Comparison of ENCODE assay signal across 24 cellular contexts in the genomic region with DNA sequence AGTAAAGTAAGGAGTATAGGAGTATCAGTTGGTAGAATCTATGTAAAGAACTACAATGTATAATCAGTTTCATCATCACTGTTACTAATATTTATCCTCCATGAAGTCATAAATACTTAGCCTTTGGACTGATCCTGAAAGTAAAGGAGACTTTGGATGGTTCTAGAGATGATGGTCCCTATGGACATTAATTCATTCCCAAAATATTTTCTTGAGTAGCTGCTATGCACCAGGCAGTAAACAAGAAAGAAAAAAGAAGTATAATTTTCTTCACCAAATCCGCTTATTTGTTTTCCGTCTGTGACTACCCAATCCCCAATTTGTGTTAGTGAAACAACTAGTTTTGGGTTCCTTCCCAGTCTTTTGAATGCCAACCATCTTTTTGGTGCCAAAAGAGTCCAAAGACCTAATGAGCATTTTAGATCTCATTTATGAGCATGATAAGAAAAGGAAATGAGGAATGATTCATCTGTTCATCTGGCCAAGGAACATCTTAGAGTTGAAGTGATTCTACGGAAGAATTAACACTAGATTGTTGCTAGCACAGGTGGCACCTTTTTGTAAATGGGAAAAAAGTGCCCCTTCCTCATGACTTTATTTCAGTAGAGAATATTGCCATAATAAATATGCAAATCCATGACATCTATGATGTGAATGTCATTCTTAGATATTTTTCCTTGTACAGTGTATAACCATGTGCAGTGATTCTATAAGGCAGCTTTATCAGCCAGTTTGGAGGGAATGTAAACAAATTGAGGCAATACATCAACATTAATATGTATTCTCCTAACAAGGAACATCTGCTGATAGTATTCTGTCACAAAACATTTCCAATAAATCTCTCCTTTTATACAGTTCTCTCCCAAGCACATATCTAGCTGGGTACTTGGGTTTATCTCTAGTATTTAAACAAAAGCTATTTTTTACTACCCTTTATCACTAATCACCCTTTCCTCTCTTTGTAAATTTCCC.
"Had no signal": no experiment of that assay in that cellular context is flagged by ENCODE, and none has a peak within 500 bp of the region (broad histone marks: within the 10 kb centered on the region; RNA-seq: fewer than 3 reads in every experiment).

No MANE protein-coding gene starts in this region.

- DNase-seq: activated CD4-positive, alpha-beta T cell treated with anti-CD3 and anti-CD28 coated beads, Interleukin-2, amount 50 U/mL, for 1 hour; activated CD4-positive, CD25-positive, alpha-beta regulatory T cell treated with anti-CD3 and anti-CD28 coated beads, Interleukin-2, amount 50 U/mL, for 72 hours; activated CD8-positive, alpha-beta memory T cell treated with anti-CD3 and anti-CD28 coated beads, Interleukin-2, amount 50 U/mL, for 4 hours; activated effector memory CD4-positive, alpha-beta T cell treated with Interleukin-2 at 50 U/mL for 16 hours; activated naive CD4-positive, alpha-beta T cell treated with anti-CD3 and anti-CD28 coated beads, Interleukin-2, amount 10 ng/mL, durations not matched to agents 7 days and 5 days; activated naive CD8-positive, alpha-beta T cell treated with anti-CD3 and anti-CD28 coated beads, Interleukin-2, amount 50 U/mL, for 24 hours; activated T-cell treated with anti-CD3 and anti-CD28 coated beads, Interleukin-2, amount 50 U/mL, for 48 hours; effector CD8-positive, alpha-beta T cell; foreskin melanocyte; glutamatergic neuron; hypothalamus; islet precursor cell; midbrain; nephron progenitor cell; nucleus accumbens; posterior cingulate gyrus; retina; stimulated activated naive B cell treated with anti-CD40 and anti-IgM and Interleukin-4, amounts not matched to agents 10 μg/mL and 1 μg/mL and 100 μg/mL, for 72 hours; T-helper 2 cell; thyroid gland had no signal

- H3K4me1 Mint-ChIP-seq: activated naive CD4-positive, alpha-beta T cell treated with anti-CD3 and anti-CD28 coated beads, Interleukin-2, amount 10 ng/mL, durations not matched to agents 7 days and 5 days; nephron progenitor cell had no signal

- H3K4me3 Mint-ChIP-seq: activated naive CD4-positive, alpha-beta T cell treated with anti-CD3 and anti-CD28 coated beads, Interleukin-2, amount 10 ng/mL, durations not matched to agents 7 days and 5 days; activated naive CD8-positive, alpha-beta T cell treated with anti-CD3 and anti-CD28 coated beads, Interleukin-2, amount 50 U/mL, for 24 hours; dendritic cell treated with granulocyte-macrophage colony-stimulating factor and Interleukin-4, amounts not matched to agents 40 ng/mL and 50 ng/mL, for 4 days; nephron progenitor cell; stimulated activated naive B cell treated with anti-CD40 and anti-IgM and Interleukin-4, amounts not matched to agents 10 μg/mL and 1 μg/mL and 100 μg/mL, for 72 hours had no signal

- H3K4me3 ChIP-seq: ascending aorta, lung, thyroid gland had no signal

- H3K36me3 Mint-ChIP-seq: activated naive CD4-positive, alpha-beta T cell treated with anti-CD3 and anti-CD28 coated beads, Interleukin-2, amount 10 ng/mL, durations not matched to agents 7 days and 5 days; stimulated activated naive B cell treated with anti-CD40 and anti-IgM and Interleukin-4, amounts not matched to agents 10 μg/mL and 1 μg/mL and 100 μg/mL, for 72 hours had no signal

- H3K27ac ChIP-seq: ascending aorta, thyroid gland, VCaP had no signal

- H3K4me1 ChIP-seq: ascending aorta, thyroid gland had no signal

- H3K27ac Mint-ChIP-seq: activated naive CD4-positive, alpha-beta T cell treated with anti-CD3 and anti-CD28 coated beads, Interleukin-2, amount 10 ng/mL, durations not matched to agents 7 days and 5 days; activated naive CD8-positive, alpha-beta T cell treated with anti-CD3 and anti-CD28 coated beads, Interleukin-2, amount 50 U/mL, for 24 hours; dendritic cell treated with granulocyte-macrophage colony-stimulating factor and Interleukin-4, amounts not matched to agents 40 ng/mL and 50 ng/mL, for 4 days; nephron progenitor cell; stimulated activated naive B cell treated with anti-CD40 and anti-IgM and Interleukin-4, amounts not matched to agents 10 μg/mL and 1 μg/mL and 100 μg/mL, for 72 hours had no signal

- H3K9me3 Mint-ChIP-seq: activated naive CD4-positive, alpha-beta T cell treated with anti-CD3 and anti-CD28 coated beads, Interleukin-2, amount 10 ng/mL, durations not matched to agents 7 days and 5 days; dendritic cell treated with granulocyte-macrophage colony-stimulating factor and Interleukin-4, amounts not matched to agents 40 ng/mL and 50 ng/mL, for 4 days; nephron progenitor cell had no signal

- H3K27me3 ChIP-seq: ascending aorta, thyroid gland had no signal

- H3K36me3 ChIP-seq: ascending aorta, thyroid gland had no signal

- H3K9me3 ChIP-seq: ascending aorta, thyroid gland had no signal

- H3K27me3 Mint-ChIP-seq: activated naive CD4-positive, alpha-beta T cell treated with anti-CD3 and anti-CD28 coated beads, Interleukin-2, amount 10 ng/mL, durations not matched to agents 7 days and 5 days; activated naive CD8-positive, alpha-beta T cell treated with anti-CD3 and anti-CD28 coated beads, Interleukin-2, amount 50 U/mL, for 24 hours; dendritic cell treated with granulocyte-macrophage colony-stimulating factor and Interleukin-4, amounts not matched to agents 40 ng/mL and 50 ng/mL, for 4 days; stimulated activated naive B cell treated with anti-CD40 and anti-IgM and Interleukin-4, amounts not matched to agents 10 μg/mL and 1 μg/mL and 100 μg/mL, for 72 hours had no signal
